8 cellular contexts compared by ENCODE assay signal in the genomic region with DNA sequence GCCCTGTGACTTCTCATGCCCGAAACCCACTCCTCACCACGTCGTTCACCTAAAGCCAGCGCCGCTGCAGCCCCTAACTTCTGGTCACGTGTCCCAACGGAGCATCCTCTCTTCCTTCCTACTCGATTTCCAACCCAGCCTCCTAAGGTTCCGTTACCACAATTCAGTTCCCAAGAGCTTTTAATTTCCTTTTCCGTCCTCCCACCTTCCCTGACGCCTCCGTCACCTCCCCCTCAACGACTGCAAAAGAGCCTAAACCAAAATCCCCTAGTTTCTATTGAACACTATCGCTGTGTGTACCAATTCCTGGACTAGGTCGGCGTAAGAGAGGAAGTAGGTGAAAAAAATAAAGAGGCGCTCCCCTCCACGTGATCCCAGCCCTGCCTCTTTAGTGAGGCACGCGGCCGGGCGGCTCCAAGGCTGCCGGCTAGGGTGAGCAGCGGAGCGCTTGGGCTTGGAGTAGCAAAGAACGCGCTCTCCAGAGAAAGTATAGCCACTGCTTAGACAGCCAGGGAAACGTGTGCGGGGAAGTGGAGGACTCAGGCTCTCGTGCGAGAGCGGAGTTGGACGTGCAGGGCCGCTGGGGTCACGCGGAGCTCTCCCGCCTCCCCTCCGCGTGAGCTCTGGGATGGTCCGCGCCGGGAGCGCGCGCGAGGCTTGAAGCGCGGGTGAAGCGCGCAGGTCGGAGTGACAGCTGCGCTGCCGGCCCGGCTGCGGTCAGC. TPM values are rescaled to one million over a fixed set of nuclear protein-coding genes. Genes with fewer than 3 reads are reported as not detected.
DNase-seq lines count a peak whose midpoint lies in the region; ATAC-seq and TF ChIP-seq lines count a peak whose summit lies in the region.

A gene (plus strand): TSS at position 685 of the 722 bp plus-strand sequence.
A gene (minus strand): TSS at position 82 of the 722 bp plus-strand sequence. CDS start 1,189 bp downstream, outside the sequence.

- no peak for TF ChIP-seq CTCF in PC-9 (conservative IDR thresholded peaks at IDR 0.05)

- POLR2A ChIA-PET in PC-9 (lab: Charles Lee; ENCODE audit: unreplicated experiment): interaction anchor here (0.7 kb wide), 1 partner anchor 171 kb away, joined by 3 read pairs; no protein-coding TSS in a partner anchor

- H3K27ac ChIP-seq in PC-9: peak within 1 kb of the TSS; percentile 90

- H3K79me2 ChIP-seq in PC-9 (ENCODE audit: low read depth): peaks cover 32% of the 10 kb centered on the region

- H3K9me3 ChIP-seq in PC-9 (ENCODE audit: insufficient read depth, low read depth): no peaks in the 10 kb centered on the region

- DNase-seq in DMS53 (lab: John Stamatoyannopoulos, UW) (peak; percentile 94), PC-9 (peak; percentile 76 to 86), erythroblast (lab: John Stamatoyannopoulos, UW) (peak; percentile 91 to 95), mucosa of gallbladder (ENCODE audit: low spot score) (peak; percentile 90)
- peak; percentile 83 for DNase-seq in activated T-cell treated with anti-CD3 and anti-CD28 coated beads, Interleukin-2, amount 50 U/mL, for 1 hour
- peak; percentile 55 to 66 for DNase-seq in stimulated activated CD8-positive, alpha-beta memory T cell treated with anti-CD3 and anti-CD28 coated beads, Interleukin-4, amount 100 ng/mL, for 4 hours (ENCODE audit: low read depth in 2 of 2, low spot score in 1 of 2)

- peak within 1 kb of the TSS; percentile 92 for H2AFZ ChIP-seq in PC-9

- TF ChIP-seq RAD21 in Ishikawa (IDR thresholded peaks at IDR 0.05; ENCODE audit: low read depth): no peak

- CTCF ChIA-PET in PC-9 (lab: Charles Lee): no interaction called here

- H3K4me3 ChIP-seq in PC-9: peak within 1 kb of the TSS; percentile 87

- peak; percentile 92 for ATAC-seq in GM21619 (IDR thresholded peaks at IDR 0.05; ENCODE audit: unreplicated experiment)

- no peaks in the 10 kb centered on the region for H4K20me1 ChIP-seq in PC-9 (ENCODE audit: insufficient read depth)

- BruUV-seq in PC-9 (replicated peaks; lab: Mats Ljungman, UMichigan): no TSS peak

- peaks cover 22% of the 10 kb centered on the region for H3K4me1 ChIP-seq in PC-9 (replicated peaks; ENCODE audit: insufficient read depth)

- TF ChIP-seq EP300 in Ishikawa (IDR thresholded peaks at IDR 0.05; ENCODE audit: borderline replicate concordance): peak; percentile 53

- H3F3A ChIP-seq in PC-9 (ENCODE audit: insufficient read depth, low read depth): no peaks in the 10 kb centered on the region; the same call in 1 of the 2 replicates

- intact Hi-C loops in PC-9 (cut with micrococcal nuclease; ENCODE audit: unreplicated experiment): loop anchor here (2.0 to 10.0 kb wide), 2 partner anchors 309 to 439 kb away; a partner anchor contains a TSS

- peak; percentile 77 for TF ChIP-seq POLR2A in erythroblast (IDR thresholded peaks at IDR 0.05; ENCODE audit: low read length)

- no peaks in the 10 kb centered on the region for H3K9me2 ChIP-seq in PC-9 (ENCODE audit: insufficient read depth)

- H3K27me3 ChIP-seq in PC-9 (ENCODE audit: insufficient read depth, low read depth): no peaks in the 10 kb centered on the region

- peak within 1 kb of the TSS; percentile 99 for H3K4me2 ChIP-seq in PC-9

- H3K36me3 ChIP-seq in PC-9 (ENCODE audit: low read depth): peaks cover 13% of the 10 kb centered on the region

TF ChIP-seq in Ishikawa, 13 proteins besides CTCF, POLR2A, EP300 and RAD21:
- TF ChIP-seq TCF12 (IDR thresholded peaks at IDR 0.05; ENCODE audit: low read depth) (peak; percentile 51; the same call in 1 of the 2 replicates), TAF1 (IDR thresholded peaks at IDR 0.05; ENCODE audit: low read depth) (peak; percentile 86), EGR1 (IDR thresholded peaks at IDR 0.05) (no peak), NFIC (IDR thresholded peaks at IDR 0.05) (peak; percentile 45), FOXM1 (IDR thresholded peaks at IDR 0.05; ENCODE audit: borderline replicate concordance, low read depth) (no peak), CREB1 (IDR thresholded peaks at IDR 0.05; ENCODE audit: low read depth) (0 out of 2 replicates have a peak, but pooled peaks have one; percentile 11), YY1 (IDR thresholded peaks at IDR 0.05; ENCODE audit: low read depth) (0 out of 2 replicates have a peak, but pooled peaks have one; percentile 49)
- TF ChIP-seq, protein P1, sequence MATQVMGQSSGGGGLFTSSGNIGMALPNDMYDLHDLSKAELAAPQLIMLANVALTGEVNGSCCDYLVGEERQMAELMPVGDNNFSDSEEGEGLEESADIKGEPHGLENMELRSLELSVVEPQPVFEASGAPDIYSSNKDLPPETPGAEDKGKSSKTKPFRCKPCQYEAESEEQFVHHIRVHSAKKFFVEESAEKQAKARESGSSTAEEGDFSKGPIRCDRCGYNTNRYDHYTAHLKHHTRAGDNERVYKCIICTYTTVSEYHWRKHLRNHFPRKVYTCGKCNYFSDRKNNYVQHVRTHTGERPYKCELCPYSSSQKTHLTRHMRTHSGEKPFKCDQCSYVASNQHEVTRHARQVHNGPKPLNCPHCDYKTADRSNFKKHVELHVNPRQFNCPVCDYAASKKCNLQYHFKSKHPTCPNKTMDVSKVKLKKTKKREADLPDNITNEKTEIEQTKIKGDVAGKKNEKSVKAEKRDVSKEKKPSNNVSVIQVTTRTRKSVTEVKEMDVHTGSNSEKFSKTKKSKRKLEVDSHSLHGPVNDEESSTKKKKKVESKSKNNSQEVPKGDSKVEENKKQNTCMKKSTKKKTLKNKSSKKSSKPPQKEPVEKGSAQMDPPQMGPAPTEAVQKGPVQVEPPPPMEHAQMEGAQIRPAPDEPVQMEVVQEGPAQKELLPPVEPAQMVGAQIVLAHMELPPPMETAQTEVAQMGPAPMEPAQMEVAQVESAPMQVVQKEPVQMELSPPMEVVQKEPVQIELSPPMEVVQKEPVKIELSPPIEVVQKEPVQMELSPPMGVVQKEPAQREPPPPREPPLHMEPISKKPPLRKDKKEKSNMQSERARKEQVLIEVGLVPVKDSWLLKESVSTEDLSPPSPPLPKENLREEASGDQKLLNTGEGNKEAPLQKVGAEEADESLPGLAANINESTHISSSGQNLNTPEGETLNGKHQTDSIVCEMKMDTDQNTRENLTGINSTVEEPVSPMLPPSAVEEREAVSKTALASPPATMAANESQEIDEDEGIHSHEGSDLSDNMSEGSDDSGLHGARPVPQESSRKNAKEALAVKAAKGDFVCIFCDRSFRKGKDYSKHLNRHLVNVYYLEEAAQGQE (IDR thresholded peaks at IDR 0.05; ENCODE audit: low read depth): no peak
- TF ChIP-seq, protein P2, sequence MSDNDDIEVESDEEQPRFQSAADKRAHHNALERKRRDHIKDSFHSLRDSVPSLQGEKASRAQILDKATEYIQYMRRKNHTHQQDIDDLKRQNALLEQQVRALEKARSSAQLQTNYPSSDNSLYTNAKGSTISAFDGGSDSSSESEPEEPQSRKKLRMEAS (IDR thresholded peaks at IDR 0.05): peak; percentile 92
- TF ChIP-seq, protein P3, sequence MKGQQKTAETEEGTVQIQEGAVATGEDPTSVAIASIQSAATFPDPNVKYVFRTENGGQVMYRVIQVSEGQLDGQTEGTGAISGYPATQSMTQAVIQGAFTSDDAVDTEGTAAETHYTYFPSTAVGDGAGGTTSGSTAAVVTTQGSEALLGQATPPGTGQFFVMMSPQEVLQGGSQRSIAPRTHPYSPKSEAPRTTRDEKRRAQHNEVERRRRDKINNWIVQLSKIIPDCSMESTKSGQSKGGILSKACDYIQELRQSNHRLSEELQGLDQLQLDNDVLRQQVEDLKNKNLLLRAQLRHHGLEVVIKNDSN (IDR thresholded peaks at IDR 0.05): peak; percentile 95

RNA-seq across cellular contexts. Expression of the first gene that starts in this region (rescaled TPM):
- total RNA-seq in PC-9 (2021) (7.6 and 10.0 TPM in 2 replicates), mucosa of gallbladder (2.3 TPM)

RNA-seq across cellular contexts. Expression of the second gene that starts in this region (rescaled TPM):
- total RNA-seq in PC-9 (2021) (35.7 and 46.9 TPM in 2 replicates), mucosa of gallbladder (25.1 TPM)

Comparison
In these comparisons a context has a peak if more than half of its experiments do, and no peak if none do; other contexts are left out.
1. Peak in every context shown above with its lines: DNase-seq, ATAC-seq, H3K4me3 ChIP-seq and H3K27ac ChIP-seq.